Comparison of ENCODE assay signal across 8 cellular contexts in genomic region chr14:99884834-99885648, GRCh38.
DNase-seq lines count a peak whose midpoint lies in the region; ATAC-seq and TF ChIP-seq lines count a peak whose summit lies in the region.

No MANE protein-coding gene starts in this region.

- no peaks in the 10 kb centered on the region for H3K9me3 Mint-ChIP-seq in CD4-positive, alpha-beta T cell

- H3K4me3 Mint-ChIP-seq in CD4-positive, alpha-beta T cell = no peak overlapping the region

- intact Hi-C loops in CD4-positive, alpha-beta T cell (cut with DNase I, micrococcal nuclease) = loop anchor here (1.0 to 5.0 kb wide), 4 partner anchors 155 to 563 kb away; no protein-coding TSS in a partner anchor
- intact Hi-C loops in dorsolateral prefrontal cortex (cut with DNase I) = loop anchor here (1.0 to 5.0 kb wide), 7 partner anchors 73 to 368 kb away; partner anchors contain the start of genes CYP46A1 (in 1 of the 2) and EML1 (in 1 of the 2)

- H3K36me3 ChIP-seq in Karpas-422 (ENCODE audit: insufficient read depth, low read length) (no peaks in the 10 kb centered on the region), Peyer's patch (no peaks in the 10 kb centered on the region)

- H3K9ac ChIP-seq in Karpas-422 (ENCODE audit: low read length) = no peak overlapping the region

- POLR2A ChIA-PET in CD4-positive, alpha-beta T cell (lab: Charles Lee) = interaction anchor here (0.9 kb wide), 1 partner anchor 15 kb away, joined by 3 read pairs; no protein-coding TSS in a partner anchor

- no peaks in the 10 kb centered on the region for H3K9me2 ChIP-seq in Karpas-422 (replicated peaks; ENCODE audit: insufficient read depth, low read length)

- no peak overlapping the region for H2AFZ ChIP-seq in Karpas-422 (ENCODE audit: low read length)

- no peak overlapping the region for H3K4me3 ChIP-seq in Karpas-422 (ENCODE audit: low read length)
- no peak overlapping the region for H3K4me3 ChIP-seq in Peyer's patch
- no peak overlapping the region for H3K4me3 ChIP-seq in dorsolateral prefrontal cortex

- no peaks in the 10 kb centered on the region for H4K20me1 ChIP-seq in Karpas-422 (ENCODE audit: insufficient read depth, low read depth, low read length)

- H3K36me3 Mint-ChIP-seq in CD4-positive, alpha-beta T cell (ENCODE audit: low read depth) = no peaks in the 10 kb centered on the region

- peaks cover 16% of the 10 kb centered on the region for H3K27me3 Mint-ChIP-seq in CD4-positive, alpha-beta T cell

- no peak overlapping the region for H3K27ac ChIP-seq in CD4-positive, alpha-beta T cell (ENCODE audit: low read depth, low read length)
- no peak overlapping the region for H3K27ac ChIP-seq in Karpas-422 (ENCODE audit: low read length)
- no peak overlapping the region for H3K27ac ChIP-seq in Peyer's patch
- peak overlapping the region in 5 of 59 donors; percentile 10 to 62 (median 21) for H3K27ac ChIP-seq in dorsolateral prefrontal cortex

- H3K27ac Mint-ChIP-seq in CD4-positive, alpha-beta T cell = no peak overlapping the region

- TF ChIP-seq CTCF in CD4-positive, alpha-beta T cell (IDR thresholded peaks at IDR 0.05) = peak; percentile 85
- TF ChIP-seq CTCF in Peyer's patch (IDR thresholded peaks at IDR 0.05) (peak; percentile 50 to 90 (median 81)), dorsolateral prefrontal cortex (IDR thresholded peaks at IDR 0.05 in 54 of 56, conservative IDR thresholded peaks at IDR 0.05 in 2 of 56; ENCODE audit: low read depth in 1 of 56, partially characterized antibody in 56 of 56) (peak; percentile 74 to 98 (median 88))

- H3K4me1 ChIP-seq in Karpas-422 (ENCODE audit: low read length) (no peaks in the 10 kb centered on the region), Peyer's patch (no peaks in the 10 kb centered on the region)

- ATAC-seq in CD4-positive, alpha-beta T cell (ENCODE audit: poor library complexity) = peak; percentile 80
- ATAC-seq in GM18502 (IDR thresholded peaks at IDR 0.05; ENCODE audit: poor library complexity, unreplicated experiment) (peak; percentile 75), GM21360 (IDR thresholded peaks at IDR 0.05; ENCODE audit: unreplicated experiment) (no peak), HG03039 (IDR thresholded peaks at IDR 0.05; ENCODE audit: unreplicated experiment) (no peak)

- H3K4me1 Mint-ChIP-seq in CD4-positive, alpha-beta T cell (ENCODE audit: low read depth) = no peaks in the 10 kb centered on the region

- H3K4me2 ChIP-seq in Karpas-422 (ENCODE audit: low read depth, low read length, poor library complexity, severe bottlenecking) = no peak overlapping the region

- H3K9me3 ChIP-seq in CD4-positive, alpha-beta T cell (ENCODE audit: control insufficient read depth, low read length) = no peaks in the 10 kb centered on the region
- H3K9me3 ChIP-seq in Karpas-422 (ENCODE audit: low read length) (no peaks in the 10 kb centered on the region), Peyer's patch (no peaks in the 10 kb centered on the region)

- CTCF ChIA-PET in CD4-positive, alpha-beta T cell (lab: Charles Lee) = interaction anchor here (0.8 to 3.1 kb wide), 3 partner anchors 14 to 201 kb away, joined by 3 to 14 read pairs (median 5); partner anchors contain the start of gene CYP46A1

- peak in 1 of 10 experiments; percentile 7 for DNase-seq in CD4-positive, alpha-beta T cell
- DNase-seq in Karpas-422 = peak; percentile 90
- no peak for DNase-seq in Peyer's patch
- DNase-seq in dorsolateral prefrontal cortex = peak in 2 of 10 donors; percentile 27 to 48
- peak; percentile 91 for DNase-seq in medulla oblongata (ENCODE audit: extremely low spot score)

- no peak for TF ChIP-seq POLR2A in Peyer's patch (IDR thresholded peaks at IDR 0.05)

- no peaks in the 10 kb centered on the region for H3K79me2 ChIP-seq in Karpas-422 (ENCODE audit: low read length)

- peaks cover 12% of the 10 kb centered on the region for H3K27me3 ChIP-seq in CD4-positive, alpha-beta T cell (ENCODE audit: control insufficient read depth, insufficient read depth, low read length)
- no peaks in the 10 kb centered on the region for H3K27me3 ChIP-seq in Karpas-422 (ENCODE audit: low read length)
- H3K27me3 ChIP-seq in Peyer's patch = no peaks in the 10 kb centered on the region
- H3K27me3 ChIP-seq in dorsolateral prefrontal cortex = no peaks in the 10 kb centered on the region

Comparison
In these comparisons a context has a peak if more than half of its experiments do, and no peak if none do; other contexts are left out.
1. ATAC-seq: peak in CD4-positive, alpha-beta T cell (single experiment) and GM18502 (single experiment); none in GM21360 (single experiment) and HG03039 (single experiment).
2. DNase-seq: peak in Karpas-422 (single experiment) and medulla oblongata (single experiment); none in Peyer's patch (0 of 3).
3. Peak in every context shown above with its lines, with median percentiles within 50 percentile points of each other: CTCF ChIP-seq.